8 cellular contexts compared by ENCODE assay signal in the genomic region with DNA sequence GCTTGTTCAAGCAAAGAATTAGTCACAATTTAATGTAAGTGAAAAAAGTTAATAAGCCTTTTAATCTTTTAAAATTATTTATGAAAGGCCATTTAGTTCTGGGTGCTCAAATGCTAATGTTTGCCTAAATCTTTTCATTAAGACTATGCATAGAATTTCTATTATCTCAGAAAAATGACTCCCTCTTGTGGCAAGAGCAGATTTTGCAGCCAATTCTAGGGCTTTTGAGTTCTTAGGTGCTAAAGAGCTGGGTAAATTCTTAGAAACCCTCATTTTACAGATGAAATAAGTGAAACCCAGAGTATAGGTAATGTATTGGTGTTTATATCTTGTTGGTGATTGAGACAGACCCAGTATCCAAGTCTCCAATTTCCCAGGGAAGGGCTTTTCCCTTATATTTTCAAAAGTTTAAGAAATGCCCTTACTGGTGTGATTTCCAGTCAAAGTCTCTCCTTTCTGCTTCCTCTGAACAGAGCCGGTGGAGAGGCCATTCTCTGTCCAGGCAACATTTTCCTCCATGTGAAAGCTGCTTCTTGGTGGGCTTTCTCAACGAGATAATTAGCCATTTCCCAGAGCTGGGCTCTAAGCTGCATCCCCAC. TPM values are rescaled to one million over a fixed set of nuclear protein-coding genes. Genes with fewer than 3 reads are reported as not detected.
A peak's percentile ranks its signal among the peaks of the same experiment; 100 is the strongest.
DNase-seq lines count a peak whose midpoint lies in the region; ATAC-seq, FAIRE-seq and TF ChIP-seq lines count a peak whose summit lies in the region.

No MANE protein-coding gene starts in this region.

- H3K4me2 ChIP-seq in neural cell (ENCODE audit: low read length) = no peak overlapping the region

- no peaks in the 10 kb centered on the region for H3K9me2 ChIP-seq in neural cell (ENCODE audit: insufficient read depth, low read length)

- no peak for ATAC-seq in GM18498 (IDR thresholded peaks at IDR 0.05; ENCODE audit: unreplicated experiment)
- ATAC-seq in HG03196 (IDR thresholded peaks at IDR 0.05; ENCODE audit: unreplicated experiment) = no peak

- no peak for DNase-seq in CD14-positive monocyte (ENCODE audit: low spot score)
- no peak for DNase-seq in GM18507 (ENCODE audit: extremely low spot score, insufficient read length, low read depth)
- DNase-seq in LoVo (ENCODE audit: low spot score) = peak; percentile 55
- DNase-seq in epithelial cell of proximal tubule (ENCODE audit: low read depth) = no peak

- H4K20me1 ChIP-seq in neural cell (ENCODE audit: insufficient read depth) = no peaks in the 10 kb centered on the region

- H3K27me3 ChIP-seq in neural cell (ENCODE audit: insufficient read depth, low read depth, low read length) = no peaks in the 10 kb centered on the region

- H3K27ac Mint-ChIP-seq in CD14-positive monocyte = no peak overlapping the region

- intact Hi-C loops in CD14-positive monocyte (cut with micrococcal nuclease) = no loop called here

- H3K4me3 Mint-ChIP-seq in CD14-positive monocyte = no peak overlapping the region

- no peaks in the 10 kb centered on the region for H3K36me3 ChIP-seq in neural cell (ENCODE audit: insufficient read depth, low read length)

- TF ChIP-seq CTCF in CD14-positive monocyte (IDR thresholded peaks at IDR 0.05) (peak; percentile 81), VCaP (conservative IDR thresholded peaks at IDR 0.05) (peak; percentile 87), epithelial cell of proximal tubule (conservative IDR thresholded peaks at IDR 0.05; ENCODE audit: low read depth, low read length) (peak; percentile 80), neural cell (IDR thresholded peaks at IDR 0.05; ENCODE audit: poor library complexity, severe bottlenecking) (peak; percentile 77)

- no peaks in the 10 kb centered on the region for H3K79me2 ChIP-seq in neural cell (replicated peaks; ENCODE audit: insufficient read depth, low read length)

- H3K27ac ChIP-seq in VCaP (no peak overlapping the region), neural cell (ENCODE audit: low read length) (no peak overlapping the region)

- H3K9ac ChIP-seq in neural cell (ENCODE audit: low read length) = no peak overlapping the region

- H3K9me3 Mint-ChIP-seq in CD14-positive monocyte = peaks cover 0 to 3% (median 0%) of the 10 kb centered on the region in 7 donors

- H3K9me3 ChIP-seq in neural cell (ENCODE audit: low read length) = no peaks in the 10 kb centered on the region

- H3K27me3 Mint-ChIP-seq in CD14-positive monocyte (ENCODE audit: low read depth in 3 of 3) = peaks cover 0 to 2% (median 0%) of the 10 kb centered on the region in 3 donors

- no peaks in the 10 kb centered on the region for H3K36me3 Mint-ChIP-seq in CD14-positive monocyte

- TF ChIP-seq RAD21 in neural cell (conservative IDR thresholded peaks at IDR 0.05) = peak; percentile 72

- H3F3A ChIP-seq in neural cell (ENCODE audit: insufficient read depth, low read length, poor library complexity, severe bottlenecking) = no peaks in the 10 kb centered on the region

- FAIRE-seq in GM18507 (lab: Jason Lieb, UNC) = peak; percentile 50

- H2AFZ ChIP-seq in neural cell (ENCODE audit: low read depth, low read length) = no peak overlapping the region

- no peak for TF ChIP-seq EP300 in neural cell (conservative IDR thresholded peaks at IDR 0.05; ENCODE audit: poor library complexity, severe bottlenecking)

- peaks cover 26% of the 10 kb centered on the region for H3K4me1 Mint-ChIP-seq in CD14-positive monocyte

- no peak overlapping the region for H3K4me3 ChIP-seq in epithelial cell of proximal tubule (ENCODE audit: low read depth, low read length)
- no peak overlapping the region for H3K4me3 ChIP-seq in neural cell (ENCODE audit: low read length)

TF ChIP-seq in neural cell, 6 proteins besides CTCF, POLR2A, EP300 and RAD21:
- peak; percentile 83 for TF ChIP-seq SMC3 (conservative IDR thresholded peaks at IDR 0.05; ENCODE audit: poor library complexity)
- TF ChIP-seq POLR2AphosphoS5 (IDR thresholded peaks at IDR 0.05) = no peak

RNA-seq across cellular contexts. Expression of gene PCSK5, which starts 24.1 kb away (rescaled TPM):
- polyA plus RNA-seq in CD14-positive monocyte (1 to 10 TPM; 4.8 to 7.1 TPM), neural cell (1.7 and 2.5 TPM in 2 replicates)
- total RNA-seq in epithelial cell of proximal tubule = 14.6 and 23.2 TPM in 2 replicates
- polyA minus RNA-seq in neural cell = 5.4 and 6.5 TPM in 2 replicates
